In genomic region chr16:81061307-81061640, GRCh38 we compare ENCODE assay signal across 1 cellular context.
TF ChIP-seq lines count a peak whose summit lies in the region.

No MANE protein-coding gene starts in this region.

TF ChIP-seq in H1, 55 proteins besides CTCF, POLR2A, EP300 and RAD21:
- TF ChIP-seq RXRA (IDR thresholded peaks at IDR 0.05; ENCODE audit: insufficient read depth, low read depth, low read length) (no peak), SUZ12 (IDR thresholded peaks at IDR 0.05; ENCODE audit: low read length) (no peak), NRF1 (IDR thresholded peaks at IDR 0.05; ENCODE audit: low read depth, low read length) (no peak), KDM1A (IDR thresholded peaks at IDR 0.05; ENCODE audit: borderline replicate concordance, low read length) (no peak), TBP (IDR thresholded peaks at IDR 0.05; ENCODE audit: low read depth, low read length) (no peak), GTF2F1 (IDR thresholded peaks at IDR 0.05; ENCODE audit: borderline replicate concordance, low read depth, low read length) (no peak), HDAC6 (IDR thresholded peaks at IDR 0.05; ENCODE audit: low read depth, low read length) (no peak)
